In the genomic region with DNA sequence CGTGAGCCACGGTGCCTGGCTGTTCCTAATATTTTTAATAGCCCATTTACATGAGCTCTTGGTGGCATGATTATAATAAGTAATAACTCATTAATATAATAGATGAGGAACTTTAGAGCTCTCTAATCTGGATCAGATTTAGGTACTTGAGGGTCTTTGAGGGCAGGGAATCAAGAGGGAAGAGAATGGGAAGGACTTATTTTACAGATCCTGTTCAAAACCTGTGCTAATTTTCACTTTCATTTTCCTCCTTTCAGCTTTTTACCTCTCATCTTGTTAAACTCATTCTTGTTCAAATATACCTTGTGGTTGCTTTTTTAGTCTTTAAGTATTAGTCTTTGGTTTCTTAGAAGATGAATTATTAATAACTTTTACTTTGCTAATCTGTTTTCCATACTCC, we compare ENCODE assay signal across 15 cellular contexts. TPM values are rescaled to one million over a fixed set of nuclear protein-coding genes. Genes with fewer than 3 reads are reported as not detected.
DNase-seq lines count a peak whose midpoint lies in the region; ATAC-seq, FAIRE-seq and TF ChIP-seq lines count a peak whose summit lies in the region.
"Had no signal": no experiment of that assay in that cellular context is flagged by ENCODE, and none has a peak within 500 bp of the region (broad histone marks: within the 10 kb centered on the region; RNA-seq: fewer than 3 reads in every experiment).

No MANE protein-coding gene starts in this region.

- DNase-seq in CD14-positive monocyte (ENCODE audit: low spot score): no peak
- no peak for DNase-seq in GM18507 (ENCODE audit: extremely low spot score, insufficient read length, low read depth)
- DNase-seq in WERI-Rb-1: no peak
- DNase-seq in memory B cell (ENCODE audit: low spot score in 2 of 2): no peak
- no peak for DNase-seq in hepatocyte (ENCODE audit: low spot score)
- DNase-seq in HAP-1 (ENCODE audit: low spot score in 2 of 2): no peak
- no peak for DNase-seq in stimulated activated CD4-positive, alpha-beta T cell treated with anti-CD3 and anti-CD28 coated beads, Interleukin-4, amount 100 ng/mL, for 1 hour
- DNase-seq: EL, gastrocnemius medialis, H7, NCI-H2107, psoas muscle had no signal

- peaks cover 16% of the 10 kb centered on the region for H4K20me1 ChIP-seq in hepatocyte (ENCODE audit: insufficient read depth, poor library complexity, severe bottlenecking)

- no peak overlapping the region for H2AFZ ChIP-seq in hepatocyte

- H3K4me3 Mint-ChIP-seq in CD14-positive monocyte: no peak overlapping the region
- no peak overlapping the region for H3K4me3 Mint-ChIP-seq in memory B cell

- FAIRE-seq in GM18507 (lab: Jason Lieb, UNC): peak; percentile 76
- FAIRE-seq: urothelium cell line had no signal

- H3K9me2 ChIP-seq in hepatocyte (replicated peaks; ENCODE audit: insufficient read depth): no peaks in the 10 kb centered on the region

- peaks cover 55 to 57% of the 10 kb centered on the region in 2 donors for H3K36me3 Mint-ChIP-seq in CD14-positive monocyte
- H3K36me3 Mint-ChIP-seq in memory B cell: peaks cover 28% of the 10 kb centered on the region

- ATAC-seq in memory B cell (ENCODE audit: low read depth) (no peak), HG03469 (IDR thresholded peaks at IDR 0.05; ENCODE audit: unreplicated experiment) (no peak)
- ATAC-seq: gastrocnemius medialis, psoas muscle had no signal

- H3K36me3 ChIP-seq in WERI-Rb-1 (peaks cover 42% of the 10 kb centered on the region), hepatocyte (replicated peaks; ENCODE audit: insufficient read depth, low read depth) (peaks cover under 1% of the 10 kb centered on the region), HAP-1 (replicated peaks) (peaks cover 30% of the 10 kb centered on the region)
- H3K36me3 ChIP-seq: breast epithelium had no signal

- H3K27me3 ChIP-seq in WERI-Rb-1 (ENCODE audit: insufficient read depth, low read depth, severe bottlenecking) (no peaks in the 10 kb centered on the region), hepatocyte (no peaks in the 10 kb centered on the region), HAP-1 (ENCODE audit: low read depth) (no peaks in the 10 kb centered on the region)
- H3K27me3 ChIP-seq: breast epithelium, gastrocnemius medialis had no signal

- H3K9me3 ChIP-seq in WERI-Rb-1 (ENCODE audit: severe bottlenecking): no peaks in the 10 kb centered on the region
- H3K9me3 ChIP-seq in hepatocyte (ENCODE audit: low read depth): no peaks in the 10 kb centered on the region
- no peaks in the 10 kb centered on the region for H3K9me3 ChIP-seq in HAP-1
- H3K9me3 ChIP-seq: breast epithelium, gastrocnemius medialis, psoas muscle had no signal

- H3K4me3 ChIP-seq in WERI-Rb-1 (ENCODE audit: low read depth, low read length) (no peak overlapping the region), hepatocyte (no peak overlapping the region), HAP-1 (no peak overlapping the region)
- H3K4me3 ChIP-seq: breast epithelium, gastrocnemius medialis, psoas muscle had no signal

- intact Hi-C loops in CD14-positive monocyte (cut with micrococcal nuclease): no loop called here

- H3K79me2 ChIP-seq in hepatocyte: peaks cover 71% of the 10 kb centered on the region

- H3K4me1 Mint-ChIP-seq in CD14-positive monocyte: peaks cover 44% of the 10 kb centered on the region
- H3K4me1 Mint-ChIP-seq in memory B cell: peaks cover 32% of the 10 kb centered on the region

- TF ChIP-seq CTCF in CD14-positive monocyte (IDR thresholded peaks at IDR 0.05): no peak
- TF ChIP-seq CTCF in WERI-Rb-1 (IDR thresholded peaks at IDR 0.05; ENCODE audit: low read depth, low read length): no peak
- no peak for TF ChIP-seq CTCF in hepatocyte (IDR thresholded peaks at IDR 0.05; ENCODE audit: poor library complexity)

- in situ Hi-C loops in HAP-1 (cut with MboI; ENCODE audit: low sequenced_read_pairs): no loop called here

- H3K27ac Mint-ChIP-seq in CD14-positive monocyte: peak overlapping the region in 4 of 7 donors; percentile 30 to 90 (median 52)
- H3K27ac Mint-ChIP-seq in memory B cell: peak overlapping the region; percentile 86

- H3K27me3 Mint-ChIP-seq in CD14-positive monocyte (ENCODE audit: low read depth in 3 of 3) (no peaks in the 10 kb centered on the region), memory B cell (no peaks in the 10 kb centered on the region)

- H3K27ac ChIP-seq in WERI-Rb-1 (peak overlapping the region; percentile 60), hepatocyte (no peak overlapping the region)
- H3K27ac ChIP-seq: gastrocnemius medialis, psoas muscle had no signal

- H3K4me2 ChIP-seq in hepatocyte: no peak overlapping the region

- no peaks in the 10 kb centered on the region for H3K9me3 Mint-ChIP-seq in CD14-positive monocyte
- H3K9me3 Mint-ChIP-seq in memory B cell: no peaks in the 10 kb centered on the region

- peaks cover 13% of the 10 kb centered on the region for H3K4me1 ChIP-seq in hepatocyte (ENCODE audit: insufficient read depth)
- peaks cover 13% of the 10 kb centered on the region for H3K4me1 ChIP-seq in HAP-1

- 95% methylated on average over 2 of the region's 2 CpGs for WGBS in hepatocyte (ENCODE audit: low lambda C conversion rate, missing lambda C conversion rate)

RNA-seq across cellular contexts. Expression of a gene that starts 5.6 kb away (rescaled TPM):
- polyA plus RNA-seq in CD14-positive monocyte (10 to 100 TPM; 18.7 to 30.0 TPM), hepatocyte (24.0 and 24.1 TPM in 2 replicates)
- 32.6 and 36.8 TPM in 2 replicates for total RNA-seq in hepatocyte

RNA-seq across cellular contexts. Expression of a gene that starts 21.5 kb away (rescaled TPM):
- polyA plus RNA-seq in CD14-positive monocyte: 100 to 1,000 TPM in 1 of 2 donors, 10 to 100 TPM in 1; 67.3 to 222 TPM
- total RNA-seq in hepatocyte: 1.2 and 2.1 TPM in 2 replicates
- 4.1 and 5.9 TPM in 2 replicates for polyA plus RNA-seq in hepatocyte
- total RNA-seq: H7 had no signal

RNA-seq across cellular contexts. Expression of a gene that starts 35.8 kb away (rescaled TPM):
- polyA plus RNA-seq in CD14-positive monocyte: 100 to 1,000 TPM; 297 to 365 TPM
- total RNA-seq in hepatocyte: not detected in 2 replicates
- polyA plus RNA-seq in hepatocyte: 0.58 and 1.0 TPM in 2 replicates
- total RNA-seq: gastrocnemius medialis, H7 had no signal

RNA-seq across cellular contexts. Expression of a gene that starts 55.1 kb away (rescaled TPM):
- 1 to 10 TPM; 4.9 to 7.4 TPM for polyA plus RNA-seq in CD14-positive monocyte
- total RNA-seq in hepatocyte: 7.1 and 10.0 TPM in 2 replicates
- 14.6 and 19.0 TPM in 2 replicates for polyA plus RNA-seq in hepatocyte

Comparison
In these comparisons a context has a peak if more than half of its experiments do, and no peak if none do; other contexts are left out.
1. RNA of a gene that starts 35.8 kb away (polyA plus RNA-seq): 297 to 365 TPM in CD14-positive monocyte; 0.58 to 1.0 TPM in hepatocyte; every median in the first group is over 100 times any median in the second.